ENCODE assay signal across 9 cellular contexts in the genomic region with DNA sequence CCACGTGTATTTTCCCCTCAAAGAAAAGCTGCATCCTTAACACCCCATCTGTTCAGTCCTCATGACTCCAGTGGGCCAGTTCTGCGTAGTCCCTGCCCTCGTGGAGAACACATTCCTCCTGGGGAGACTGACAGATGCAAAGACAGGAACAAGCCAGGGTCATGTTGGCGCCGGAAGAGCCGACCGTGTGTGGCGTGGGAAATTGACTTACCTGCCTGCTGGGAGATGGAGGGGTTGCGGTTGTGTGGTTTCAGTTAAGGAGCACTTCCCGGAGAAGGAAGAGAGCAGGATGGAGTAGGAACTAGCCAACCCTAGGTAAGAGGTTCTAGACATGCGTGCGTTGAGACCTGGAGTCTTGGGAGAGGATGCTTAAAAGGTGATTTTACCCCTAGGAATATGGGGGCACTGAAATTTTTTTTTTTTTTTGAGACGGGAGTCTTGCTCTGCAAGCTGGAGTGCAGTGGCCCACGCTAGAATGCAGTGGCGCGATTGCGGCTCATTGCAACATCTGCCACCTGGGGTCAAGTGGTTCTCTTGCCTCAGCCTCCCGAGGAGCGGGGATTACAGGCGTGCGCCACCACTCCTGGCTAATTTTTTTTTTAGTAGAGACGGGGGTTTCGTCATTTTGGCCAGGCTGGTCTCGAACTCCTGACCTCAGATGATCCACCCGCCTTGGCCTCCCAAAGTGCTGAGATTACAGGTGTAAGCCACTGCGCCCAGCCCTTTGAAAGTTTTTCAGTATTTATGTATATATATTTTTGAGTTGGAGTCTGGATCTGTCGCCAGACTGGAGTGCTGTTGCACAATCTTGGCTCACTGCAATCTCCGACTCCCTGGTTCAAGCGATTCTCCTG. TPM values are rescaled to one million over a fixed set of nuclear protein-coding genes. Genes with fewer than 3 reads are reported as not detected.
DNase-seq lines count a peak whose midpoint lies in the region; ATAC-seq, FAIRE-seq and TF ChIP-seq lines count a peak whose summit lies in the region.
"Had no signal": no experiment of that assay in that cellular context is flagged by ENCODE, and none has a peak within 500 bp of the region (broad histone marks: within the 10 kb centered on the region; RNA-seq: fewer than 3 reads in every experiment).

No MANE protein-coding gene starts in this region.

- no peak overlapping the region for H2AFZ ChIP-seq in OCI-LY7 (ENCODE audit: low read length)

- H3K27ac ChIP-seq in OCI-LY7 (ENCODE audit: low read depth, low read length, poor library complexity, severe bottlenecking) (peak overlapping the region; percentile 69), mesodermal cell (ENCODE audit: low read depth, low read length, severe bottlenecking) (no peak overlapping the region)

- no TSS peak for BruUV-seq in OCI-LY7 (replicated peaks; lab: Mats Ljungman, UMichigan)

- DNase-seq in GM13976 (ENCODE audit: low spot score) (peak; percentile 38), OCI-LY7 (ENCODE audit: low spot score) (peak; percentile 37), bronchial epithelial cell (ENCODE audit: low read depth) (no peak), DMS114 treated with DMSO at 0.1 percent for 48 hours (lab: John Stamatoyannopoulos, UW; ENCODE audit: unreplicated experiment) (no peak), cortex of kidney (lab: John Stamatoyannopoulos, UW) (no peak)

- in situ Hi-C loops in GM13976 (cut with MboI; ENCODE audit: low sequenced_read_pairs, unreplicated experiment) = no loop called here

- no peaks in the 10 kb centered on the region for H3K27me3 ChIP-seq in bronchial epithelial cell (ENCODE audit: control insufficient read depth, insufficient read depth, low read length)

- no peaks in the 10 kb centered on the region for H4K20me1 ChIP-seq in OCI-LY7 (ENCODE audit: insufficient read depth, low read length)

- H3K4me3 ChIP-seq in OCI-LY7 (ENCODE audit: low read depth, low read length, poor library complexity, severe bottlenecking) (peak overlapping the region; percentile 83), bronchial epithelial cell (ENCODE audit: low read depth, low read length) (peak overlapping the region; percentile 82), mesodermal cell (ENCODE audit: extremely low read depth, insufficient read depth, low read length, poor library complexity, severe bottlenecking) (peak overlapping the region; percentile 65)

- H3K4me2 ChIP-seq in OCI-LY7 (ENCODE audit: low read length) = peak overlapping the region; percentile 84

- CTCF ChIA-PET in OCI-LY7 (lab: Charles Lee; ENCODE audit: unreplicated experiment) = no interaction called here

- no peaks in the 10 kb centered on the region for H3K9me3 ChIP-seq in OCI-LY7 (ENCODE audit: low read length)
- no peaks in the 10 kb centered on the region for H3K9me3 ChIP-seq in mesodermal cell (ENCODE audit: control insufficient read depth, low read length)

- WGBS in mesodermal cell (ENCODE audit: insufficient coverage in 2 of 2), 2 experiments = 90 to 94% methylated on average over 19 to 27 of the region's 29 CpGs

- TF ChIP-seq CTCF in GM13976 (IDR thresholded peaks at IDR 0.05; ENCODE audit: borderline replicate concordance, control extremely low read depth, extremely low read depth, insufficient read depth, missing control alignments) = no peak
- TF ChIP-seq CTCF in OCI-LY7 (conservative IDR thresholded peaks at IDR 0.05; ENCODE audit: low read length) = no peak
- TF ChIP-seq CTCF in bronchial epithelial cell (IDR thresholded peaks at IDR 0.05; ENCODE audit: insufficient read depth, low read length, severe bottlenecking) = no peak

- no peaks in the 10 kb centered on the region for H3K9me2 ChIP-seq in OCI-LY7 (ENCODE audit: insufficient read depth, low read length)

- POLR2A ChIA-PET in OCI-LY7 (lab: Charles Lee) = interaction anchor here (0.7 to 1.4 kb wide), 4 partner anchors 49 to 146 kb away, joined by 3 to 5 read pairs (median 4); no protein-coding TSS in a partner anchor

- ATAC-seq in HG03108 (IDR thresholded peaks at IDR 0.05; ENCODE audit: unreplicated experiment) = no peak

- intact Hi-C loops in OCI-LY7 (cut with micrococcal nuclease; ENCODE audit: unreplicated experiment) = loop anchor here (1.0 to 2.0 kb wide), 2 partner anchors 81 to 106 kb away; partner anchors contain the start of gene TATDN2

- no peak for FAIRE-seq in bronchial epithelial cell (lab: Jason Lieb, UNC)

- H3K79me2 ChIP-seq in OCI-LY7 (ENCODE audit: insufficient read depth, low read depth, low read length) = peaks cover 61% of the 10 kb centered on the region

- H3K36me3 ChIP-seq in OCI-LY7 (ENCODE audit: insufficient read depth, low read length) = peaks cover 52% of the 10 kb centered on the region
- H3K36me3 ChIP-seq in bronchial epithelial cell (ENCODE audit: control insufficient read depth, insufficient read depth, low read length) = peaks cover 1% of the 10 kb centered on the region
- H3K36me3 ChIP-seq in mesodermal cell (ENCODE audit: control insufficient read depth, insufficient read depth, low read length) = peaks cover 46% of the 10 kb centered on the region

- H3K4me1 ChIP-seq in OCI-LY7 (ENCODE audit: insufficient read depth, low read length, poor library complexity, severe bottlenecking) (peaks cover 37% of the 10 kb centered on the region), mesodermal cell (ENCODE audit: control insufficient read depth, insufficient read depth, low read length, poor library complexity, severe bottlenecking) (peaks cover 5% of the 10 kb centered on the region)

RNA-seq across cellular contexts. Expression of gene VHL, which starts 1.4 kb away (rescaled TPM):
- 79.9 and 82.1 TPM in 2 replicates for total RNA-seq in OCI-LY7 (2014; rRNA removed; shearing (Covaris generic))
- total RNA-seq in OCI-LY7 (2022) (123 and 132 TPM in 2 replicates), bronchial epithelial cell (47.0 and 47.4 TPM in 2 replicates)
- 52.3 TPM for polyA plus RNA-seq in mesodermal cell (2013, experiment 1 of 2)
- polyA plus RNA-seq in mesodermal cell (2013, experiment 2 of 2) = 48.2 TPM

RNA-seq across cellular contexts. Expression of gene IRAK2, which starts 21.8 kb away (rescaled TPM):
- 1.1 and 1.4 TPM in 2 replicates for total RNA-seq in OCI-LY7 (2014; rRNA removed; shearing (Covaris generic))
- total RNA-seq in OCI-LY7 (2022) (1.2 and 1.4 TPM in 2 replicates), bronchial epithelial cell (4.7 and 5.5 TPM in 2 replicates)
- polyA plus RNA-seq in mesodermal cell (2013, experiment 1 of 2) = 2.3 TPM
- polyA plus RNA-seq in mesodermal cell (2013, experiment 2 of 2) = 1.8 TPM

RNA-seq across cellular contexts. Expression of gene BRK1, which starts 27.5 kb away (rescaled TPM):
- total RNA-seq in OCI-LY7 (2014; rRNA removed; shearing (Covaris generic)) = 67.5 and 80.4 TPM in 2 replicates
- total RNA-seq in OCI-LY7 (2022) (102 and 105 TPM in 2 replicates), bronchial epithelial cell (72.1 and 106 TPM in 2 replicates)
- 190 TPM for polyA plus RNA-seq in mesodermal cell (2013, experiment 1 of 2)
- polyA plus RNA-seq in mesodermal cell (2013, experiment 2 of 2) = 164 TPM

RNA-seq across cellular contexts. Expression of gene FANCD2OS, which starts 34.9 kb away (rescaled TPM):
- not detected in 2 replicates for total RNA-seq in OCI-LY7 (2014; rRNA removed; shearing (Covaris generic))
- total RNA-seq in OCI-LY7 (2022) = not detected in 2 replicates
- not detected in 2 replicates for total RNA-seq in bronchial epithelial cell
- polyA plus RNA-seq in mesodermal cell (2013, experiment 1 of 2) = not detected
- not detected for polyA plus RNA-seq in mesodermal cell (2013, experiment 2 of 2)
- total RNA-seq: activated CD8-positive, alpha-beta memory T cell treated with anti-CD3 and anti-CD28 coated beads for 36 hours; temporal lobe had no signal

Comparison
In these comparisons a context has a peak if more than half of its experiments do, and no peak if none do; other contexts are left out.
1. DNase-seq: peak in GM13976 (single experiment) and OCI-LY7 (single experiment); none in bronchial epithelial cell (single experiment), DMS114 treated with DMSO at 0.1 percent for 48 hours (single experiment) and cortex of kidney (single experiment).
2. Peak in every context shown above with its lines, with median percentiles within 50 percentile points of each other: H3K4me3 ChIP-seq.